In genomic region chr19:43201891-43202290, GRCh38 we compare ENCODE assay signal across 13 cellular contexts. TPM values are rescaled to one million over a fixed set of nuclear protein-coding genes. Genes with fewer than 3 reads are reported as not detected.
"Had no signal": no experiment of that assay in that cellular context is flagged by ENCODE, and none has a peak within 500 bp of the region (broad histone marks: within the 10 kb centered on the region; RNA-seq: fewer than 3 reads in every experiment).

No MANE protein-coding gene starts in this region.

RNA-seq across cellular contexts. Expression of gene PSG4, which starts 3.5 kb away (rescaled TPM):
- total RNA-seq: activated CD8-positive, alpha-beta memory T cell treated with anti-CD3 and anti-CD28 coated beads for 36 hours; activated naive CD8-positive, alpha-beta T cell treated with anti-CD3 and anti-CD28 coated beads for 36 hours; activated T-cell treated with anti-CD3 and anti-CD28 coated beads, Interleukin-2, amount 50 U/mL, for 4 hours; gastrocnemius medialis; left colon; mucosa of gallbladder; neural crest cell; occipital lobe; posterior vena cava; subcutaneous adipose tissue; thyroid gland; upper lobe of right lung had no signal
- polyA plus RNA-seq: naive thymus-derived CD4-positive, alpha-beta T cell had no signal

RNA-seq across cellular contexts. Expression of gene PSG5, which starts 15.6 kb away (rescaled TPM):
- total RNA-seq: activated CD8-positive, alpha-beta memory T cell treated with anti-CD3 and anti-CD28 coated beads for 36 hours; activated naive CD8-positive, alpha-beta T cell treated with anti-CD3 and anti-CD28 coated beads for 36 hours; activated T-cell treated with anti-CD3 and anti-CD28 coated beads, Interleukin-2, amount 50 U/mL, for 4 hours; gastrocnemius medialis; left colon; mucosa of gallbladder; neural crest cell; occipital lobe; posterior vena cava; subcutaneous adipose tissue; thyroid gland; upper lobe of right lung had no signal
- polyA plus RNA-seq: naive thymus-derived CD4-positive, alpha-beta T cell had no signal
